21 cellular contexts compared by ENCODE assay signal in genomic region chr10:69665457-69666320, GRCh38. TPM values are rescaled to one million over a fixed set of nuclear protein-coding genes. Genes with fewer than 3 reads are reported as not detected.
DNase-seq lines count a peak whose midpoint lies in the region; ATAC-seq and TF ChIP-seq lines count a peak whose summit lies in the region.
"Had no signal": no experiment of that assay in that cellular context is flagged by ENCODE, and none has a peak within 500 bp of the region (broad histone marks: within the 10 kb centered on the region; RNA-seq: fewer than 3 reads in every experiment).

No MANE protein-coding gene starts in this region.

- H3K27ac Mint-ChIP-seq in endodermal cell = no peak overlapping the region
- H3K27ac Mint-ChIP-seq in activated naive CD4-positive, alpha-beta T cell treated with anti-CD3 and anti-CD28 coated beads, Interleukin-2, amount 50 U/mL, for 72 hours = no peak overlapping the region
- no peak overlapping the region for H3K27ac Mint-ChIP-seq in T-helper 2 cell treated with Interferon-gamma antibody and Interleukin-4, amounts not matched to agents 5 μg/mL and 100 μg/mL, for 36 hours
- H3K27ac Mint-ChIP-seq: CD8-positive, alpha-beta T cell had no signal

- TF ChIP-seq CTCF in DND-41 (IDR thresholded peaks at IDR 0.05; ENCODE audit: borderline replicate concordance, extremely low read depth, low read length, poor library complexity, severe bottlenecking) (peak; percentile 25), endodermal cell (conservative IDR thresholded peaks at IDR 0.05) (peak; percentile 26)

- no peak overlapping the region for H4K8ac ChIP-seq in neuronal stem cell (ENCODE audit: low read depth, low read length)

- no peak overlapping the region for H2AK5ac ChIP-seq in neuronal stem cell (ENCODE audit: low read depth, low read length)

- H2AFZ ChIP-seq in DND-41 (ENCODE audit: low read depth, low read length) (no peak overlapping the region), neuronal stem cell (ENCODE audit: low read length) (no peak overlapping the region)

- no peak for DNase-seq in DND-41
- peak; percentile 49 for DNase-seq in NCI-H146 (lab: John Stamatoyannopoulos, UW)
- no peak for DNase-seq in endodermal cell
- DNase-seq in neuronal stem cell (ENCODE audit: low spot score) = no peak
- DNase-seq in SHP77 (lab: John Stamatoyannopoulos, UW) = no peak
- DNase-seq in activated naive CD4-positive, alpha-beta T cell treated with anti-CD3 and anti-CD28 coated beads, Interleukin-2, amount 50 U/mL, for 72 hours (ENCODE audit: low spot score in 2 of 2) = no peak
- no peak for DNase-seq in T-helper 2 cell treated with Interferon-gamma antibody and Interleukin-4, amounts not matched to agents 5 μg/mL and 100 μg/mL, for 36 hours (ENCODE audit: low spot score)
- DNase-seq: Calu3; CD8-positive, alpha-beta T cell; GOT3; KBM-7; NCI-H1105 treated with DMSO at 0.1 percent for 48 hours; NCI-H187; NCI-H2107; NCI-H510A; NCI-H748 treated with DMSO at 0.1 percent for 48 hours; PC-3 had no signal

- no peaks in the 10 kb centered on the region for H3K79me2 ChIP-seq in DND-41 (ENCODE audit: insufficient read depth, low read length)

- H3K36me3 ChIP-seq in DND-41 (ENCODE audit: insufficient read depth, low read length) (no peaks in the 10 kb centered on the region), endodermal cell (ENCODE audit: control insufficient read depth, insufficient read depth, low read length) (no peaks in the 10 kb centered on the region), neuronal stem cell (replicated peaks in 1 of 2; ENCODE audit: control insufficient read depth in 2 of 2, insufficient read depth in 2 of 2, low read length in 2 of 2) (no peaks in the 10 kb centered on the region)
- H3K36me3 ChIP-seq: BLaER1 treated with 17β-estradiol and CSF1 and Interleukin-3, amounts not matched to agents 10 nM and 100 nM; SJSA1 had no signal

- no peak overlapping the region for H3K4ac ChIP-seq in neuronal stem cell (ENCODE audit: low read length)

- no peak overlapping the region for H3K4me3 Mint-ChIP-seq in endodermal cell
- no peak overlapping the region for H3K4me3 Mint-ChIP-seq in T-helper 2 cell treated with Interferon-gamma antibody and Interleukin-4, amounts not matched to agents 5 μg/mL and 100 μg/mL, for 36 hours
- H3K4me3 Mint-ChIP-seq: CD8-positive, alpha-beta T cell had no signal

- H2BK120ac ChIP-seq in neuronal stem cell (ENCODE audit: low read depth, low read length) = no peak overlapping the region

- H3K9ac ChIP-seq in DND-41 (ENCODE audit: low read depth, low read length) (no peak overlapping the region), endodermal cell (ENCODE audit: extremely low read depth, low read length, poor library complexity, severe bottlenecking) (no peak overlapping the region), neuronal stem cell (ENCODE audit: low read depth, low read length, poor library complexity) (peak overlapping the region; percentile 7)
- H3K9ac ChIP-seq: BLaER1 treated with 17β-estradiol and CSF1 and Interleukin-3, amounts not matched to agents 10 nM and 100 nM had no signal

- ATAC-seq in DND-41 (ENCODE audit: insufficient read depth, low read depth) (no peak), HG03025 (IDR thresholded peaks at IDR 0.05; ENCODE audit: low FRiP score, unreplicated experiment) (no peak)
- no peak for ATAC-seq in activated naive CD4-positive, alpha-beta T cell treated with anti-CD3 and anti-CD28 coated beads, Interleukin-2, amount 50 U/mL, for 72 hours
- ATAC-seq: CD8-positive, alpha-beta T cell; PC-3 had no signal

- H3K4me2 ChIP-seq in DND-41 (ENCODE audit: insufficient read depth, low read length) (no peak overlapping the region), neuronal stem cell (ENCODE audit: insufficient read depth, low read length, poor library complexity, severe bottlenecking) (no peak overlapping the region)
- H3K4me2 ChIP-seq: BLaER1 treated with 17β-estradiol and CSF1 and Interleukin-3, amounts not matched to agents 10 nM and 100 nM had no signal

- no peaks in the 10 kb centered on the region for H3K36me3 Mint-ChIP-seq in endodermal cell (ENCODE audit: low read depth)
- H3K36me3 Mint-ChIP-seq in activated naive CD4-positive, alpha-beta T cell treated with anti-CD3 and anti-CD28 coated beads, Interleukin-2, amount 50 U/mL, for 72 hours = no peaks in the 10 kb centered on the region
- no peaks in the 10 kb centered on the region for H3K36me3 Mint-ChIP-seq in T-helper 2 cell treated with Interferon-gamma antibody and Interleukin-4, amounts not matched to agents 5 μg/mL and 100 μg/mL, for 36 hours (ENCODE audit: low read depth)
- H3K36me3 Mint-ChIP-seq: CD8-positive, alpha-beta T cell had no signal

- H3K14ac ChIP-seq in neuronal stem cell (ENCODE audit: low read length) = peak overlapping the region; percentile 72

- peak overlapping the region; percentile 21 for H3K23ac ChIP-seq in neuronal stem cell (ENCODE audit: low read depth, low read length, poor library complexity)

- H3K4me3 ChIP-seq in DND-41 (ENCODE audit: low read depth in 1 of 2, low read length in 2 of 2) (no peak overlapping the region), endodermal cell (ENCODE audit: low read length) (no peak overlapping the region), neuronal stem cell (ENCODE audit: low read length in 2 of 2) (no peak overlapping the region)
- H3K4me3 ChIP-seq: BLaER1 treated with 17β-estradiol and CSF1 and Interleukin-3, amounts not matched to agents 10 nM and 100 nM; SJSA1 had no signal

- no peak overlapping the region for H3K18ac ChIP-seq in neuronal stem cell (ENCODE audit: low read length)

- H3K9me3 Mint-ChIP-seq in endodermal cell = no peaks in the 10 kb centered on the region
- peaks cover 0 to 4% of the 10 kb centered on the region in 2 donors for H3K9me3 Mint-ChIP-seq in activated naive CD4-positive, alpha-beta T cell treated with anti-CD3 and anti-CD28 coated beads, Interleukin-2, amount 50 U/mL, for 72 hours
- H3K9me3 Mint-ChIP-seq in T-helper 2 cell treated with Interferon-gamma antibody and Interleukin-4, amounts not matched to agents 5 μg/mL and 100 μg/mL, for 36 hours = no peaks in the 10 kb centered on the region
- H3K9me3 Mint-ChIP-seq: CD8-positive, alpha-beta T cell had no signal

- H2BK12ac ChIP-seq in neuronal stem cell (ENCODE audit: low read length) = no peak overlapping the region

- H3K27ac ChIP-seq in DND-41 (ENCODE audit: low read length) (no peak overlapping the region), endodermal cell (ENCODE audit: low read depth, low read length) (no peak overlapping the region), neuronal stem cell (replicated peaks; ENCODE audit: low read length) (no peak overlapping the region)
- H3K27ac ChIP-seq: BLaER1 treated with 17β-estradiol and CSF1 and Interleukin-3, amounts not matched to agents 10 nM and 100 nM; RWPE1; SJSA1 had no signal

- peaks cover 4% of the 10 kb centered on the region for H3K4me1 Mint-ChIP-seq in endodermal cell
- H3K4me1 Mint-ChIP-seq in T-helper 2 cell treated with Interferon-gamma antibody and Interleukin-4, amounts not matched to agents 5 μg/mL and 100 μg/mL, for 36 hours (ENCODE audit: low read depth) = peaks cover 2% of the 10 kb centered on the region

- H3K79me1 ChIP-seq in neuronal stem cell (ENCODE audit: low read depth, low read length) = no peaks in the 10 kb centered on the region

- no peaks in the 10 kb centered on the region for H3K27me3 ChIP-seq in DND-41 (ENCODE audit: insufficient read depth, low read length, poor library complexity)
- H3K27me3 ChIP-seq in endodermal cell (ENCODE audit: control insufficient read depth, insufficient read depth, low read length, poor library complexity, severe bottlenecking) = peaks cover 7% of the 10 kb centered on the region
- H3K27me3 ChIP-seq in neuronal stem cell (ENCODE audit: control insufficient read depth in 3 of 3, insufficient read depth in 3 of 3, low read depth in 1 of 3, low read length in 3 of 3) = peaks cover 0 to 18% (median 0%) of the 10 kb centered on the region in 3 experiments
- H3K27me3 ChIP-seq: BLaER1 treated with 17β-estradiol and CSF1 and Interleukin-3, amounts not matched to agents 10 nM and 100 nM had no signal

- H4K91ac ChIP-seq in neuronal stem cell (ENCODE audit: low read depth, low read length, poor library complexity) = no peak overlapping the region

- H2BK15ac ChIP-seq in neuronal stem cell (ENCODE audit: low read length) = no peak overlapping the region

- no peaks in the 10 kb centered on the region for H4K20me1 ChIP-seq in DND-41 (ENCODE audit: insufficient read depth, low read length)
- H4K20me1 ChIP-seq: BLaER1 treated with 17β-estradiol and CSF1 and Interleukin-3, amounts not matched to agents 10 nM and 100 nM had no signal

- H3K9me3 ChIP-seq in DND-41 (ENCODE audit: insufficient read depth, low read length, severe bottlenecking) (no peaks in the 10 kb centered on the region), endodermal cell (ENCODE audit: control insufficient read depth, low read length) (no peaks in the 10 kb centered on the region), neuronal stem cell (replicated peaks in 1 of 2; ENCODE audit: control insufficient read depth in 2 of 2, insufficient read depth in 1 of 2, low read depth in 1 of 2, low read length in 2 of 2) (no peaks in the 10 kb centered on the region)
- H3K9me3 ChIP-seq: SJSA1 had no signal

- H3K27me3 Mint-ChIP-seq in endodermal cell (ENCODE audit: insufficient read depth) = peaks cover 28% of the 10 kb centered on the region
- H3K27me3 Mint-ChIP-seq in T-helper 2 cell treated with Interferon-gamma antibody and Interleukin-4, amounts not matched to agents 5 μg/mL and 100 μg/mL, for 36 hours (ENCODE audit: low read depth) = peaks cover 12% of the 10 kb centered on the region

- H3K4me1 ChIP-seq in DND-41 (ENCODE audit: insufficient read depth, low read length) = no peaks in the 10 kb centered on the region
- no peaks in the 10 kb centered on the region for H3K4me1 ChIP-seq in endodermal cell (ENCODE audit: control insufficient read depth, insufficient read depth, low read length)
- H3K4me1 ChIP-seq in neuronal stem cell (ENCODE audit: control insufficient read depth in 2 of 2, insufficient read depth in 1 of 2, low read depth in 1 of 2, low read length in 2 of 2) = peaks cover 0 to 7% of the 10 kb centered on the region in 2 donors
- H3K4me1 ChIP-seq: SJSA1 had no signal

- 87 to 91% methylated on average over 11 to 17 of the region's 17 CpGs for WGBS in endodermal cell (ENCODE audit: insufficient coverage in 1 of 2, insufficient read length in 1 of 2), 2 experiments
- no CpG with 5 or more reads among the region's 17 CpGs for WGBS in neuronal stem cell (ENCODE audit: extremely low coverage in 2 of 2, insufficient read length in 2 of 2, insufficient replicate concordance in 1 of 2), 2 donors

- H2BK5ac ChIP-seq in neuronal stem cell (ENCODE audit: low read length) = no peak overlapping the region

RNA-seq across cellular contexts. Expression of gene FAM241B, which starts 35.6 kb away (rescaled TPM):
- total RNA-seq in endodermal cell = 10 to 100 TPM; 27.1 to 42.0 TPM
- 12.0 TPM for polyA plus RNA-seq in endodermal cell (2013, experiment 1 of 2)
- polyA plus RNA-seq in endodermal cell (2013, experiment 2 of 2) = 10.8 TPM
- 21.0 TPM for polyA plus RNA-seq in neuronal stem cell (2013, experiment 1 of 2)
- polyA plus RNA-seq in neuronal stem cell (2013, experiment 2 of 2) = 22.3 TPM
- total RNA-seq in activated naive CD4-positive, alpha-beta T cell treated with anti-CD3 and anti-CD28 coated beads, Interleukin-2, amount 50 U/mL, for 72 hours = 10 to 100 TPM in 1 of 2 donors, 1 to 10 TPM in 1; 9.0 to 29.8 TPM
